9 cellular contexts compared by ENCODE assay signal in the genomic region with DNA sequence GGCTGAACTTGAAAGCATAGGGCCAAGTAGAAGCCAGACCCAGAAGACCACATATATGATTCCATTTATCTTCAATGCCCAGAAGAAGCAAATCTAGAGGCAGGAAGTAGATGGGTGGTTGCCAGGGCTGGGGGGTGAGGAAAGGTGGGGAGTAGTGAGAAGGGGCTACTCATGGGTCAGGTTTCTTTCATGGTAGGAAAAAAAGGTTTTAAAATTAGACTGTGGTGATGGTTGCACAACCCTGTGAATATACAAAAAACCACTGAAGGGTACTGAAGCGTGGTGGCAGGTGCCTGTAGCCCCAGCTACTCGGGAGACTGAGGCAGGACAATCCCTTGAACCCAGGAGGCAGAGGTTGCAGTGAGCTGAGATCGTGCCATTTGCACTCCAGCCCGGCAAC. TPM values are rescaled to one million over a fixed set of nuclear protein-coding genes. Genes with fewer than 3 reads are reported as not detected.
DNase-seq lines count a peak whose midpoint lies in the region; ATAC-seq lines count a peak whose summit lies in the region.
"Had no signal": no experiment of that assay in that cellular context is flagged by ENCODE, and none has a peak within 500 bp of the region (broad histone marks: within the 10 kb centered on the region; RNA-seq: fewer than 3 reads in every experiment).

No MANE protein-coding gene starts in this region.

- ATAC-seq in activated T-cell treated with anti-CD3 and anti-CD28 coated beads, Interleukin-2, amount 50 U/mL, for 72 hours (replicated peaks in 1 of 2): no peak
- ATAC-seq in activated T-cell treated with anti-CD3 and anti-CD28 coated beads, Interleukin-2, amount 50 U/mL, for 4 hours: no peak
- ATAC-seq in HG03432 (IDR thresholded peaks at IDR 0.05; ENCODE audit: unreplicated experiment): peak; percentile 37
- no peak for ATAC-seq in stimulated activated effector memory CD8-positive, alpha-beta T cell treated with anti-CD3 and anti-CD28 coated beads, Interleukin-12 subunit alpha, Interleukin-12 subunit beta, amount 100 ng/mL, for 72 hours

- peaks cover 5 to 19% of the 10 kb centered on the region in 2 donors for H3K36me3 Mint-ChIP-seq in activated T-cell treated with anti-CD3 and anti-CD28 coated beads, Interleukin-2, amount 50 U/mL, for 72 hours (ENCODE audit: insufficient read depth in 2 of 2)
- peaks cover 26% of the 10 kb centered on the region for H3K36me3 Mint-ChIP-seq in activated T-cell treated with anti-CD3 and anti-CD28 coated beads, Interleukin-2, amount 50 U/mL, for 4 hours (ENCODE audit: insufficient read depth)
- H3K36me3 Mint-ChIP-seq in activated naive CD8-positive, alpha-beta T cell treated with anti-CD3 and anti-CD28 coated beads for 36 hours: peaks cover 34% of the 10 kb centered on the region
- H3K36me3 Mint-ChIP-seq in stimulated activated effector memory CD8-positive, alpha-beta T cell treated with anti-CD3 and anti-CD28 coated beads, Interleukin-12 subunit alpha, Interleukin-12 subunit beta, amount 100 ng/mL, for 72 hours: peaks cover 60% of the 10 kb centered on the region

- no peak for DNase-seq in activated T-cell treated with anti-CD3 and anti-CD28 coated beads, Interleukin-2, amount 50 U/mL, for 72 hours
- DNase-seq in activated T-cell treated with anti-CD3 and anti-CD28 coated beads, Interleukin-2, amount 50 U/mL, for 4 hours: no peak
- no peak for DNase-seq in activated naive CD8-positive, alpha-beta T cell treated with anti-CD3 and anti-CD28 coated beads for 36 hours
- DNase-seq in stimulated activated effector memory CD8-positive, alpha-beta T cell treated with anti-CD3 and anti-CD28 coated beads, Interleukin-12 subunit alpha, Interleukin-12 subunit beta, amount 100 ng/mL, for 72 hours (ENCODE audit: low spot score in 2 of 2): no peak
- no peak for DNase-seq in activated CD4-positive, CD25-positive, alpha-beta regulatory T cell (lab: John Stamatoyannopoulos, UW)
- DNase-seq in HPDE6-E6E7 (ENCODE audit: extremely low spot score) (no peak), activated gamma-delta T cell treated with Interleukin-2 at 50 U/mL for 16 hours (no peak)
- DNase-seq: brain microvascular endothelial cell had no signal

- peaks cover 53% of the 10 kb centered on the region for H3K4me1 Mint-ChIP-seq in activated T-cell treated with anti-CD3 and anti-CD28 coated beads, Interleukin-2, amount 50 U/mL, for 72 hours (ENCODE audit: low read depth)
- H3K4me1 Mint-ChIP-seq in activated T-cell treated with anti-CD3 and anti-CD28 coated beads, Interleukin-2, amount 50 U/mL, for 4 hours (ENCODE audit: low read depth): peaks cover 38% of the 10 kb centered on the region
- H3K4me1 Mint-ChIP-seq in activated naive CD8-positive, alpha-beta T cell treated with anti-CD3 and anti-CD28 coated beads for 36 hours: peaks cover 35% of the 10 kb centered on the region
- H3K4me1 Mint-ChIP-seq in stimulated activated effector memory CD8-positive, alpha-beta T cell treated with anti-CD3 and anti-CD28 coated beads, Interleukin-12 subunit alpha, Interleukin-12 subunit beta, amount 100 ng/mL, for 72 hours: peaks cover 60% of the 10 kb centered on the region

- no peaks in the 10 kb centered on the region for H3K9me3 Mint-ChIP-seq in activated T-cell treated with anti-CD3 and anti-CD28 coated beads, Interleukin-2, amount 50 U/mL, for 72 hours
- no peaks in the 10 kb centered on the region for H3K9me3 Mint-ChIP-seq in activated T-cell treated with anti-CD3 and anti-CD28 coated beads, Interleukin-2, amount 50 U/mL, for 4 hours
- H3K9me3 Mint-ChIP-seq in activated naive CD8-positive, alpha-beta T cell treated with anti-CD3 and anti-CD28 coated beads for 36 hours: no peaks in the 10 kb centered on the region
- no peaks in the 10 kb centered on the region for H3K9me3 Mint-ChIP-seq in stimulated activated effector memory CD8-positive, alpha-beta T cell treated with anti-CD3 and anti-CD28 coated beads, Interleukin-12 subunit alpha, Interleukin-12 subunit beta, amount 100 ng/mL, for 72 hours

- peak overlapping the region; percentile 46 for H3K27ac Mint-ChIP-seq in activated T-cell treated with anti-CD3 and anti-CD28 coated beads, Interleukin-2, amount 50 U/mL, for 72 hours
- peak overlapping the region; percentile 72 for H3K27ac Mint-ChIP-seq in activated naive CD8-positive, alpha-beta T cell treated with anti-CD3 and anti-CD28 coated beads for 36 hours
- peak overlapping the region; percentile 97 for H3K27ac Mint-ChIP-seq in stimulated activated effector memory CD8-positive, alpha-beta T cell treated with anti-CD3 and anti-CD28 coated beads, Interleukin-12 subunit alpha, Interleukin-12 subunit beta, amount 100 ng/mL, for 72 hours

- H3K4me3 Mint-ChIP-seq in activated T-cell treated with anti-CD3 and anti-CD28 coated beads, Interleukin-2, amount 50 U/mL, for 72 hours: peak overlapping the region in 1 of 2 donors; percentile 32
- H3K4me3 Mint-ChIP-seq in activated T-cell treated with anti-CD3 and anti-CD28 coated beads, Interleukin-2, amount 50 U/mL, for 4 hours: no peak overlapping the region
- H3K4me3 Mint-ChIP-seq in activated naive CD8-positive, alpha-beta T cell treated with anti-CD3 and anti-CD28 coated beads for 36 hours: no peak overlapping the region
- H3K4me3 Mint-ChIP-seq in stimulated activated effector memory CD8-positive, alpha-beta T cell treated with anti-CD3 and anti-CD28 coated beads, Interleukin-12 subunit alpha, Interleukin-12 subunit beta, amount 100 ng/mL, for 72 hours: peak overlapping the region; percentile 42

- no peaks in the 10 kb centered on the region for H3K27me3 Mint-ChIP-seq in activated T-cell treated with anti-CD3 and anti-CD28 coated beads, Interleukin-2, amount 50 U/mL, for 72 hours (ENCODE audit: low read depth)
- H3K27me3 Mint-ChIP-seq in activated T-cell treated with anti-CD3 and anti-CD28 coated beads, Interleukin-2, amount 50 U/mL, for 4 hours (ENCODE audit: low read depth): no peaks in the 10 kb centered on the region
- H3K27me3 Mint-ChIP-seq in activated naive CD8-positive, alpha-beta T cell treated with anti-CD3 and anti-CD28 coated beads for 36 hours: no peaks in the 10 kb centered on the region

RNA-seq across cellular contexts. Expression of gene CD2BP2, which starts 5.4 kb away (rescaled TPM):
- 10 to 100 TPM; 61.9 to 63.5 TPM for total RNA-seq in activated T-cell treated with anti-CD3 and anti-CD28 coated beads, Interleukin-2, amount 50 U/mL, for 72 hours
- 10 to 100 TPM; 95.2 to 97.2 (median 96.8) TPM for total RNA-seq in activated T-cell treated with anti-CD3 and anti-CD28 coated beads, Interleukin-2, amount 50 U/mL, for 4 hours
- 10 to 100 TPM; 60.7 to 66.8 TPM for total RNA-seq in activated naive CD8-positive, alpha-beta T cell treated with anti-CD3 and anti-CD28 coated beads for 36 hours

RNA-seq across cellular contexts. Expression of gene TBC1D10B, which starts 20.6 kb away (rescaled TPM):
- 10 to 100 TPM; 48.0 to 50.7 TPM for total RNA-seq in activated T-cell treated with anti-CD3 and anti-CD28 coated beads, Interleukin-2, amount 50 U/mL, for 72 hours
- total RNA-seq in activated T-cell treated with anti-CD3 and anti-CD28 coated beads, Interleukin-2, amount 50 U/mL, for 4 hours: 10 to 100 TPM; 48.2 to 52.5 (median 49.6) TPM
- 10 to 100 TPM; 43.2 to 45.7 TPM for total RNA-seq in activated naive CD8-positive, alpha-beta T cell treated with anti-CD3 and anti-CD28 coated beads for 36 hours

RNA-seq across cellular contexts. Expression of gene MYL11, which starts 24.9 kb away (rescaled TPM):
- 1 to 10 TPM in 1 of 2 donors, not detected in 1; 2.0 TPM for total RNA-seq in activated T-cell treated with anti-CD3 and anti-CD28 coated beads, Interleukin-2, amount 50 U/mL, for 72 hours
- total RNA-seq in activated T-cell treated with anti-CD3 and anti-CD28 coated beads, Interleukin-2, amount 50 U/mL, for 4 hours: under 1 TPM in 1 of 3 donors, not detected in 2; 0.76 TPM
- total RNA-seq in activated naive CD8-positive, alpha-beta T cell treated with anti-CD3 and anti-CD28 coated beads for 36 hours: 1 to 10 TPM; 1.2 to 1.5 TPM

RNA-seq across cellular contexts. Expression of gene SEPTIN1, which starts 32.7 kb away (rescaled TPM):
- 100 to 1,000 TPM; 223 to 233 TPM for total RNA-seq in activated T-cell treated with anti-CD3 and anti-CD28 coated beads, Interleukin-2, amount 50 U/mL, for 72 hours
- total RNA-seq in activated T-cell treated with anti-CD3 and anti-CD28 coated beads, Interleukin-2, amount 50 U/mL, for 4 hours: 100 to 1,000 TPM; 133 to 164 (median 152) TPM
- total RNA-seq in activated naive CD8-positive, alpha-beta T cell treated with anti-CD3 and anti-CD28 coated beads for 36 hours: 100 to 1,000 TPM; 162 to 163 TPM

RNA-seq across cellular contexts. Expression of gene ZNF48, which starts 45.5 kb away (rescaled TPM):
- total RNA-seq in activated T-cell treated with anti-CD3 and anti-CD28 coated beads, Interleukin-2, amount 50 U/mL, for 72 hours: 10 to 100 TPM; 10.5 to 13.1 TPM
- 10 to 100 TPM; 18.0 to 19.2 (median 18.1) TPM for total RNA-seq in activated T-cell treated with anti-CD3 and anti-CD28 coated beads, Interleukin-2, amount 50 U/mL, for 4 hours
- 10 to 100 TPM in 1 of 2 experiments, 1 to 10 TPM in 1; 9.5 to 10.2 TPM for total RNA-seq in activated naive CD8-positive, alpha-beta T cell treated with anti-CD3 and anti-CD28 coated beads for 36 hours

Comparison
In these comparisons a context has a peak if more than half of its experiments do, and no peak if none do; other contexts are left out.
1. H3K27ac Mint-ChIP-seq: peak in every context shown above with its lines; median percentile 97 in stimulated activated effector memory CD8-positive, alpha-beta T cell treated with anti-CD3 and anti-CD28 coated beads, Interleukin-12 subunit alpha, Interleukin-12 subunit beta, amount 100 ng/mL, for 72 hours; 72 in activated naive CD8-positive, alpha-beta T cell treated with anti-CD3 and anti-CD28 coated beads for 36 hours; 46 in activated T-cell treated with anti-CD3 and anti-CD28 coated beads, Interleukin-2, amount 50 U/mL, for 72 hours.